In genomic region chr16:11396241-11397048, GRCh38 we compare ENCODE assay signal across 8 cellular contexts. TPM values are rescaled to one million over a fixed set of nuclear protein-coding genes. Genes with fewer than 3 reads are reported as not detected.
DNase-seq lines count a peak whose midpoint lies in the region; ATAC-seq and TF ChIP-seq lines count a peak whose summit lies in the region.

No MANE protein-coding gene starts in this region.

- 57 to 59% methylated on average over 10 to 21 of the region's 24 CpGs for WGBS in testis, 2 donors

- H3K36me3 ChIP-seq in Caco-2 (ENCODE audit: control insufficient read depth, insufficient read depth, low read length), result no peaks in the 10 kb centered on the region
- no peaks in the 10 kb centered on the region for H3K36me3 ChIP-seq in testis (ENCODE audit: low read depth, missing control alignments)

- POLR2A ChIA-PET in Caco-2 (lab: Charles Lee), result no interaction called here

- TF ChIP-seq CTCF in Caco-2 (IDR thresholded peaks at IDR 0.05; ENCODE audit: insufficient read depth in 1 of 2, low read depth in 1 of 2, low read length in 1 of 2, severe bottlenecking in 1 of 2, unreplicated experiment in 1 of 2) (peak; percentile 96 to 97), omental fat pad (IDR thresholded peaks at IDR 0.05) (peak in 2 of 3 donors; percentile 89 to 97), testis (IDR thresholded peaks at IDR 0.05) (peak; percentile 96 to 99 (median 98))

- CTCF ChIA-PET in Caco-2 (lab: Charles Lee), result interaction anchor here (0.6 to 3.0 kb wide), 11 partner anchors 9 to 470 kb away, joined by 3 to 15 read pairs (median 4); partner anchors contain the start of gene SOCS1

- no peak overlapping the region for H3K4me3 Mint-ChIP-seq in Caco-2 (ENCODE audit: unreplicated experiment)
- H3K4me3 Mint-ChIP-seq in activated T-helper 2 cell treated with anti-CD3 and anti-CD28 coated beads, Interferon-gamma antibody, Interleukin-2, Interleukin-4, amounts not matched to agents 10 μg/mL and 5 μg/mL and 100 μg/mL, durations not matched to agents 14 hours and 24 hours and 36 hours (ENCODE audit: low read depth), result no peak overlapping the region

- no peak for TF ChIP-seq POLR2A in testis (IDR thresholded peaks at IDR 0.05)

- H3K27me3 ChIP-seq in Caco-2 (replicated peaks; ENCODE audit: control insufficient read depth, insufficient read depth, low read length) (no peaks in the 10 kb centered on the region), testis (no peaks in the 10 kb centered on the region)

- no TSS peak for BruUV-seq in Caco-2 (replicated peaks; lab: Mats Ljungman, UMichigan)

- H3K4me1 ChIP-seq in Caco-2 (no peaks in the 10 kb centered on the region), testis (peaks cover 10% of the 10 kb centered on the region)

- H3K27ac ChIP-seq in testis, result no peak overlapping the region

- H3K4me3 ChIP-seq in Caco-2 (ENCODE audit: low read depth, low read length) (no peak overlapping the region), testis (no peak overlapping the region)

- H3K27ac Mint-ChIP-seq in Caco-2 (ENCODE audit: unreplicated experiment), result no peak overlapping the region
- no peak overlapping the region for H3K27ac Mint-ChIP-seq in activated T-helper 2 cell treated with anti-CD3 and anti-CD28 coated beads, Interferon-gamma antibody, Interleukin-2, Interleukin-4, amounts not matched to agents 10 μg/mL and 5 μg/mL and 100 μg/mL, durations not matched to agents 14 hours and 24 hours and 36 hours

- H3K9me3 ChIP-seq in Caco-2 (no peaks in the 10 kb centered on the region), testis (no peaks in the 10 kb centered on the region)

- no peaks in the 10 kb centered on the region for H3K9me3 Mint-ChIP-seq in Caco-2 (ENCODE audit: unreplicated experiment)
- H3K9me3 Mint-ChIP-seq in activated T-helper 2 cell treated with anti-CD3 and anti-CD28 coated beads, Interferon-gamma antibody, Interleukin-2, Interleukin-4, amounts not matched to agents 10 μg/mL and 5 μg/mL and 100 μg/mL, durations not matched to agents 14 hours and 24 hours and 36 hours, result no peaks in the 10 kb centered on the region

- H3K4me1 Mint-ChIP-seq in Caco-2 (ENCODE audit: low read depth, unreplicated experiment), result no peaks in the 10 kb centered on the region
- H3K4me1 Mint-ChIP-seq in activated T-helper 2 cell treated with anti-CD3 and anti-CD28 coated beads, Interferon-gamma antibody, Interleukin-2, Interleukin-4, amounts not matched to agents 10 μg/mL and 5 μg/mL and 100 μg/mL, durations not matched to agents 14 hours and 24 hours and 36 hours (ENCODE audit: low read depth), result no peaks in the 10 kb centered on the region

- intact Hi-C loops in Caco-2 (cut with micrococcal nuclease; ENCODE audit: unreplicated experiment), result loop anchor here (1.0 to 2.0 kb wide), 4 partner anchors 9 to 318 kb away; no protein-coding TSS in a partner anchor
- intact Hi-C loops in activated T-helper 2 cell treated with anti-CD3 and anti-CD28 coated beads, Interferon-gamma antibody, Interleukin-2, Interleukin-4, amounts not matched to agents 10 μg/mL and 5 μg/mL and 100 μg/mL, durations not matched to agents 14 hours and 24 hours and 36 hours (cut with micrococcal nuclease), result loop anchor here (5.0 kb wide), 1 partner anchor 316 kb away; no protein-coding TSS in a partner anchor
- intact Hi-C loops in testis (cut with DNase I; ENCODE audit: low total_unique reads), result loop anchor here (10.0 kb wide), 2 partner anchors 318 to 668 kb away; no protein-coding TSS in a partner anchor

- peak; percentile 41 for ATAC-seq in HG03442 (IDR thresholded peaks at IDR 0.05; ENCODE audit: unreplicated experiment)
- no peak for ATAC-seq in omental fat pad (ENCODE audit: low FRiP score)
- ATAC-seq in GM19035 (IDR thresholded peaks at IDR 0.05; ENCODE audit: unreplicated experiment), result no peak

- H3K27me3 Mint-ChIP-seq in Caco-2 (ENCODE audit: insufficient read depth, unreplicated experiment), result no peaks in the 10 kb centered on the region
- no peaks in the 10 kb centered on the region for H3K27me3 Mint-ChIP-seq in activated T-helper 2 cell treated with anti-CD3 and anti-CD28 coated beads, Interferon-gamma antibody, Interleukin-2, Interleukin-4, amounts not matched to agents 10 μg/mL and 5 μg/mL and 100 μg/mL, durations not matched to agents 14 hours and 24 hours and 36 hours (ENCODE audit: low read depth)

- H3K36me3 Mint-ChIP-seq in Caco-2 (ENCODE audit: insufficient read depth, unreplicated experiment), result peaks cover 6% of the 10 kb centered on the region
- no peaks in the 10 kb centered on the region for H3K36me3 Mint-ChIP-seq in activated T-helper 2 cell treated with anti-CD3 and anti-CD28 coated beads, Interferon-gamma antibody, Interleukin-2, Interleukin-4, amounts not matched to agents 10 μg/mL and 5 μg/mL and 100 μg/mL, durations not matched to agents 14 hours and 24 hours and 36 hours (ENCODE audit: low read depth)

- DNase-seq in Caco-2 (peak; percentile 68 to 83), RPMI8226 (peak; percentile 75), foreskin melanocyte (peak; percentile 54), omental fat pad (ENCODE audit: low spot score) (peak; percentile 56), testis (peak; percentile 86)
- peak; percentile 56 for DNase-seq in activated T-helper 2 cell treated with anti-CD3 and anti-CD28 coated beads, Interferon-gamma antibody, Interleukin-2, Interleukin-4, amounts not matched to agents 10 μg/mL and 5 μg/mL and 100 μg/mL, durations not matched to agents 14 hours and 24 hours and 36 hours (ENCODE audit: low spot score)

RNA-seq across cellular contexts. Expression of gene RMI2, which starts 51.2 kb away (rescaled TPM):
- total RNA-seq in Caco-2 (2022), result 47.4 and 52.7 TPM in 2 replicates
- total RNA-seq in activated T-helper 2 cell treated with anti-CD3 and anti-CD28 coated beads, Interferon-gamma antibody, Interleukin-2, Interleukin-4, amounts not matched to agents 10 μg/mL and 5 μg/mL and 100 μg/mL, durations not matched to agents 14 hours and 24 hours and 36 hours, result 65.2 and 67.4 TPM in 2 replicates
- total RNA-seq in omental fat pad, result 1 to 10 TPM in 2 of 4 donors, under 1 TPM in 1, not detected in 1; 0.72 to 1.7 (median 1.2) TPM
- total RNA-seq in testis, result 10 to 100 TPM; 26.7 to 30.6 TPM
- polyA plus RNA-seq in testis (ENCODE audit: insufficient read depth, low read depth, low replicate concordance), result 21.5 TPM

Comparison
In these comparisons a context has a peak if more than half of its experiments do, and no peak if none do; other contexts are left out.
1. RNA of gene RMI2, which starts 51.2 kb away (total RNA-seq): 65.2 to 67.4 TPM in activated T-helper 2 cell treated with anti-CD3 and anti-CD28 coated beads, Interferon-gamma antibody, Interleukin-2, Interleukin-4, amounts not matched to agents 10 μg/mL and 5 μg/mL and 100 μg/mL, durations not matched to agents 14 hours and 24 hours and 36 hours, 47.4 to 52.7 TPM in Caco-2 and 26.7 to 30.6 TPM in testis; 0.72 to 1.7 TPM in omental fat pad; every median in the first group is over 10 times any median in the second.
2. Peak in every context shown above with its lines, with median percentiles within 50 percentile points of each other: DNase-seq and CTCF ChIP-seq.